17 cellular contexts compared by ENCODE assay signal in the genomic region with DNA sequence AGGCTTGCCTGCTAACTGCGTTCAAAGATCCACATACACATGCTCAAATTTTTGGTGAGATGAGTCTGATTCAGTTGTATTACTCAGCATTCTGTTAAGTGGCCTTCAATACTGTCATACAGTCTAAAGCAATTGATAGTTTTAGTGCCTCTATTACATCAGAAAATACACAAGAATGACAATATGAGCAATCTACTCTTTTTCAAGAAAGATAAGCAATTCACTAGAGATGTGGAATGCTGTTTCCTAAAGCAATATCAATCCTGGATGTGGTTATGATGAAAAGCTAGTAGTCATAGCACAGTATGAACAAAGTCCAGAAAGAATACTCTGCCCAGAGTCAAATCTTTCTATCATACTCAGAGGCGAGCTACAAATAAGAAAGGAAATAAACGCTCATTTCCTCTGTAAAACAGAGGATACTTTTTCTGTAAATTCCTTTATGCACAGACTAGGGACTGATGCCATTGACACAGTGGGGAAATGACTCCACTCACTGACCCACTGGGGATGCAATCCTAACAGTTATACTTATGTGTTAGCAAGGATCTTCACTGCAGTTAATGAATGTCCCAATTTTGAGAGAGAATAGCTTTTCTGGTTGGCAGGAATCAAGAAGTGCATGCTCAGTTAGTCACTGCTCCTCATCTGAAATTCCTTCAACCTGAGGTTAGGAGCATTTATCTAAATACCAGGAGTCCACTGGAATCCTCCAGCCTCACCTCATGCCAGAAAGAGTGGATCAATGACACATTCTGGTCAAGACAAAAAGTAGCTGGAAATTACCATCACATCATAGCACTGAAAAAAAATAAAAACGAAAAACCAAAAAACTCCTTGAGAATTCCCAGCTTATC.
DNase-seq lines count a peak whose midpoint lies in the region; ATAC-seq and TF ChIP-seq lines count a peak whose summit lies in the region.
"Had no signal": no experiment of that assay in that cellular context is flagged by ENCODE, and none has a peak within 500 bp of the region (broad histone marks: within the 10 kb centered on the region; RNA-seq: fewer than 3 reads in every experiment).

No MANE protein-coding gene starts in this region.

- H3K36me3 ChIP-seq in skeletal muscle satellite cell (ENCODE audit: insufficient read depth, low read length), result no peaks in the 10 kb centered on the region
- no peaks in the 10 kb centered on the region for H3K36me3 ChIP-seq in mucosa of descending colon (ENCODE audit: low read depth)
- no peaks in the 10 kb centered on the region for H3K36me3 ChIP-seq in testis (ENCODE audit: low read depth, missing control alignments)
- H3K36me3 ChIP-seq: BLaER1 treated with 17β-estradiol and CSF1 and Interleukin-3, amounts not matched to agents 10 nM and 100 nM; left lung had no signal

- no peak for ATAC-seq in mucosa of descending colon
- ATAC-seq: left lung, sciatic nerve, T-helper 17 cell, WTC11 had no signal

- H3K27ac ChIP-seq in testis, result no peak overlapping the region
- H3K27ac ChIP-seq: BLaER1 treated with 17β-estradiol and CSF1 and Interleukin-3, amounts not matched to agents 10 nM and 100 nM; left lung had no signal

- intact Hi-C loops in mucosa of descending colon (cut with DNase I, micrococcal nuclease), result no loop called here
- intact Hi-C loops in testis (cut with DNase I; ENCODE audit: low total_unique reads), result no loop called here

- TF ChIP-seq CTCF in mucosa of descending colon (IDR thresholded peaks at IDR 0.05) (no peak), testis (IDR thresholded peaks at IDR 0.05) (no peak)

- H3K27me3 ChIP-seq in skeletal muscle satellite cell (ENCODE audit: control insufficient read depth, insufficient read depth, low read length) (no peaks in the 10 kb centered on the region), testis (no peaks in the 10 kb centered on the region)
- H3K27me3 ChIP-seq: BLaER1 treated with 17β-estradiol and CSF1 and Interleukin-3, amounts not matched to agents 10 nM and 100 nM; left lung had no signal

- 84 to 86% methylated on average over 4 of the region's 4 CpGs for WGBS in testis, 2 donors

- peak; percentile 54 for DNase-seq in EL
- peak; percentile 8 for DNase-seq in RKO (ENCODE audit: low spot score)
- peak; percentile 11 for DNase-seq in fibroblast of peridontal ligament (ENCODE audit: extremely low read depth)
- no peak for DNase-seq in NCI-H1092 (lab: John Stamatoyannopoulos, UW)
- DNase-seq in mucosa of descending colon, result no peak
- DNase-seq in testis, result no peak
- DNase-seq: activated T-cell treated with anti-CD3 and anti-CD28 coated beads, Interleukin-2, amount 50 U/mL, for 72 hours; caudate nucleus; DMS 273 treated with DMSO at 0.1 percent for 48 hours; left lung; NCI-H1436 treated with DMSO at 0.1 percent for 48 hours; SHP77; T-helper 17 cell had no signal

- H3K9me3 ChIP-seq in skeletal muscle satellite cell (replicated peaks; ENCODE audit: low read length), result no peaks in the 10 kb centered on the region
- H3K9me3 ChIP-seq in mucosa of descending colon, result no peaks in the 10 kb centered on the region
- H3K9me3 ChIP-seq in testis, result no peaks in the 10 kb centered on the region
- H3K9me3 ChIP-seq: BLaER1 treated with 17β-estradiol and CSF1 and Interleukin-3, amounts not matched to agents 10 nM and 100 nM; left lung had no signal

- H3K4me3 ChIP-seq in skeletal muscle satellite cell (ENCODE audit: low read length) (no peak overlapping the region), mucosa of descending colon (no peak overlapping the region), testis (no peak overlapping the region)
- H3K4me3 ChIP-seq: BLaER1 treated with 17β-estradiol and CSF1 and Interleukin-3, amounts not matched to agents 10 nM and 100 nM; left lung had no signal

- TF ChIP-seq POLR2A in testis (IDR thresholded peaks at IDR 0.05), result no peak

- peak overlapping the region; percentile 33 for H3K4me2 ChIP-seq in skeletal muscle satellite cell (ENCODE audit: low read length)
- H3K4me2 ChIP-seq: BLaER1 treated with 17β-estradiol and CSF1 and Interleukin-3, amounts not matched to agents 10 nM and 100 nM had no signal

- no peak overlapping the region for H3K9ac ChIP-seq in skeletal muscle satellite cell (ENCODE audit: low read depth, low read length)
- H3K9ac ChIP-seq: BLaER1 treated with 17β-estradiol and CSF1 and Interleukin-3, amounts not matched to agents 10 nM and 100 nM had no signal

- H3K4me1 ChIP-seq in skeletal muscle satellite cell (ENCODE audit: control insufficient read depth, insufficient read depth, low read length), result peaks cover 14% of the 10 kb centered on the region
- no peaks in the 10 kb centered on the region for H3K4me1 ChIP-seq in mucosa of descending colon (ENCODE audit: low read depth)
- H3K4me1 ChIP-seq in testis, result no peaks in the 10 kb centered on the region
- H3K4me1 ChIP-seq: BLaER1 treated with 17β-estradiol and CSF1 and Interleukin-3, amounts not matched to agents 10 nM and 100 nM; left lung had no signal

Comparison
In these comparisons a context has a peak if more than half of its experiments do, and no peak if none do; other contexts are left out.
1. DNase-seq: peak in EL (single experiment), RKO (single experiment) and fibroblast of peridontal ligament (single experiment); none in NCI-H1092 (single experiment), mucosa of descending colon (0 of 3) and testis (single experiment).